In the genomic region with DNA sequence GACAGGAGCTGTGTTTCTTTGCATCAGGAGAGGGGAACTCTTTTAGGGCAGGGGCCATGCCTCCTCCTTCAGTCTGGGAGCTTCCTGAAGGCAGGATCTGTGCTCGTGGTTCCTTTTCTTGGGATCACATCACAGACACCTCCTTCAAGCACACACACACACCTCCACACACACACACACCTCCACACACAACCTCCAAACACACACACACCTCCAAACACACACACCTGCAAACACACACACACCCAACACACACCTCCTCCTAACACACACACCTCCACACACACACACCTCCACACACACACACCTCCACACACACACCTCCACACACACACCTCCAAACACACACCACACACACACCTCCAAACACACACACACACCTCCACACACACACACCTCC, we compare ENCODE assay signal across 29 cellular contexts. TPM values are rescaled to one million over a fixed set of nuclear protein-coding genes. Genes with fewer than 3 reads are reported as not detected.
"Had no signal": no experiment of that assay in that cellular context is flagged by ENCODE, and none has a peak within 500 bp of the region (broad histone marks: within the 10 kb centered on the region; RNA-seq: fewer than 3 reads in every experiment).

No MANE protein-coding gene starts in this region.

- H3K4me3 ChIP-seq: breast epithelium, colonic mucosa, dorsolateral prefrontal cortex, esophagus muscularis mucosa, gastrocnemius medialis, pancreas, psoas muscle, right atrium auricular region, thyroid gland, upper lobe of right lung had no signal

- FAIRE-seq: pancreas had no signal

- H3K27me3 Mint-ChIP-seq: activated CD4-positive, alpha-beta T cell treated with anti-CD3 and anti-CD28 coated beads for 36 hours; activated T-cell treated with anti-CD3 and anti-CD28 coated beads, Interleukin-2, amount 50 U/mL, for 24 hours; effector memory CD8-positive, alpha-beta T cell; natural killer cell treated with Interleukin-12 subunit alpha and Interleukin-12 subunit beta and Interleukin-15 and Interleukin-18, amount 100 ng/mL, for 72 hours had no signal

- H3K4me3 Mint-ChIP-seq: activated CD4-positive, alpha-beta T cell treated with anti-CD3 and anti-CD28 coated beads for 36 hours; activated naive CD8-positive, alpha-beta T cell treated with anti-CD3 and anti-CD28 coated beads for 36 hours; activated T-cell treated with anti-CD3 and anti-CD28 coated beads, Interleukin-2, amount 50 U/mL, for 24 hours; effector memory CD8-positive, alpha-beta T cell; natural killer cell treated with Interleukin-12 subunit alpha and Interleukin-12 subunit beta and Interleukin-15 and Interleukin-18, amount 100 ng/mL, for 72 hours; WTC11 had no signal

- H3K9me3 ChIP-seq: breast epithelium, colonic mucosa, esophagus muscularis mucosa, gastrocnemius medialis, neutrophil, pancreas, psoas muscle, right atrium auricular region, thyroid gland, upper lobe of right lung had no signal

- H3K36me3 ChIP-seq: breast epithelium, colonic mucosa, esophagus muscularis mucosa, gastrocnemius medialis, neutrophil, pancreas, right atrium auricular region, thyroid gland, upper lobe of right lung had no signal

- H3K4me1 ChIP-seq: colonic mucosa, pancreas, upper lobe of right lung had no signal

- H3K36me3 Mint-ChIP-seq: activated naive CD8-positive, alpha-beta T cell treated with anti-CD3 and anti-CD28 coated beads for 36 hours; natural killer cell treated with Interleukin-12 subunit alpha and Interleukin-12 subunit beta and Interleukin-15 and Interleukin-18, amount 100 ng/mL, for 72 hours; WTC11 had no signal

- H3K27ac ChIP-seq: breast epithelium, colonic mucosa, dorsolateral prefrontal cortex, esophagus muscularis mucosa, gastrocnemius medialis, neutrophil, pancreas, psoas muscle, thyroid gland, upper lobe of right lung had no signal

- DNase-seq: activated CD4-positive, alpha-beta T cell treated with anti-CD3 and anti-CD28 coated beads for 36 hours; activated CD4-positive, alpha-beta T cell treated with anti-CD3 and anti-CD28 coated beads, Interleukin-2, amount 50 U/mL, for 4 hours; activated CD8-positive, alpha-beta memory T cell treated with anti-CD3 and anti-CD28 coated beads for 24 hours; activated CD8-positive, alpha-beta memory T cell treated with anti-CD3 and anti-CD28 coated beads, Interleukin-2, amount 50 U/mL, for 4 hours; activated naive CD4-positive, alpha-beta T cell; activated naive CD8-positive, alpha-beta T cell treated with anti-CD3 and anti-CD28 coated beads for 36 hours; activated T-cell treated with anti-CD3 and anti-CD28 coated beads, Interleukin-2, amount 50 U/mL, for 24 hours; colonic mucosa; dorsolateral prefrontal cortex; gastrocnemius medialis; hippocampal formation; left ventricle myocardium superior; pancreas; psoas muscle; stimulated activated CD4-positive, alpha-beta T cell treated with anti-CD3 and anti-CD28 coated beads, Interleukin-12 subunit alpha, Interleukin-12 subunit beta, amount 100 ng/mL, for 4 hours; stimulated activated CD4-positive, alpha-beta T cell treated with anti-CD3 and anti-CD28 coated beads, Interleukin-4, amount 100 ng/mL, for 4 hours; stimulated activated naive CD8-positive, alpha-beta T cell treated with anti-CD3 and anti-CD28 coated beads, Interleukin-15, Interleukin-2, amounts not matched to agents 100 U/mL and 50 U/mL, for 24 hours; thyroid gland; upper lobe of right lung had no signal

- ATAC-seq: gastrocnemius medialis; left ventricle myocardium superior; pancreas; psoas muscle; stimulated activated naive CD8-positive, alpha-beta T cell treated with anti-CD3 and anti-CD28 coated beads, Interleukin-15, Interleukin-2, amounts not matched to agents 100 U/mL and 50 U/mL, for 24 hours; upper lobe of right lung; WTC11 had no signal

- H3K27ac Mint-ChIP-seq: activated CD4-positive, alpha-beta T cell treated with anti-CD3 and anti-CD28 coated beads for 36 hours; activated naive CD8-positive, alpha-beta T cell treated with anti-CD3 and anti-CD28 coated beads for 36 hours; activated T-cell treated with anti-CD3 and anti-CD28 coated beads, Interleukin-2, amount 50 U/mL, for 24 hours; activated T-helper 2 cell treated with anti-CD3 and anti-CD28 coated beads, Interferon-gamma antibody, Interleukin-2, Interleukin-4, amounts not matched to agents 10 μg/mL and 5 μg/mL and 100 μg/mL, durations not matched to agents 14 hours and 24 hours and 36 hours; effector memory CD8-positive, alpha-beta T cell; natural killer cell treated with Interleukin-12 subunit alpha and Interleukin-12 subunit beta and Interleukin-15 and Interleukin-18, amount 100 ng/mL, for 72 hours; WTC11 had no signal

- H3K9me3 Mint-ChIP-seq: activated naive CD8-positive, alpha-beta T cell treated with anti-CD3 and anti-CD28 coated beads for 36 hours; activated T-cell treated with anti-CD3 and anti-CD28 coated beads, Interleukin-2, amount 50 U/mL, for 24 hours; activated T-helper 2 cell treated with anti-CD3 and anti-CD28 coated beads, Interferon-gamma antibody, Interleukin-2, Interleukin-4, amounts not matched to agents 10 μg/mL and 5 μg/mL and 100 μg/mL, durations not matched to agents 14 hours and 24 hours and 36 hours; effector memory CD8-positive, alpha-beta T cell; natural killer cell treated with Interleukin-12 subunit alpha and Interleukin-12 subunit beta and Interleukin-15 and Interleukin-18, amount 100 ng/mL, for 72 hours; WTC11 had no signal

- H3K27me3 ChIP-seq: colonic mucosa, gastrocnemius medialis, pancreas, right atrium auricular region, thyroid gland, upper lobe of right lung had no signal

RNA-seq across cellular contexts. Expression of gene LGR6, which starts 10.5 kb away (rescaled TPM):
- total RNA-seq: activated T-helper 2 cell treated with anti-CD3 and anti-CD28 coated beads, Interferon-gamma antibody, Interleukin-2, Interleukin-4, amounts not matched to agents 10 μg/mL and 5 μg/mL and 100 μg/mL, durations not matched to agents 14 hours and 24 hours and 36 hours; endothelial cell of umbilical vein; subcutaneous adipose tissue had no signal
- polyA plus RNA-seq: endothelial cell of umbilical vein had no signal
